In the genomic region with DNA sequence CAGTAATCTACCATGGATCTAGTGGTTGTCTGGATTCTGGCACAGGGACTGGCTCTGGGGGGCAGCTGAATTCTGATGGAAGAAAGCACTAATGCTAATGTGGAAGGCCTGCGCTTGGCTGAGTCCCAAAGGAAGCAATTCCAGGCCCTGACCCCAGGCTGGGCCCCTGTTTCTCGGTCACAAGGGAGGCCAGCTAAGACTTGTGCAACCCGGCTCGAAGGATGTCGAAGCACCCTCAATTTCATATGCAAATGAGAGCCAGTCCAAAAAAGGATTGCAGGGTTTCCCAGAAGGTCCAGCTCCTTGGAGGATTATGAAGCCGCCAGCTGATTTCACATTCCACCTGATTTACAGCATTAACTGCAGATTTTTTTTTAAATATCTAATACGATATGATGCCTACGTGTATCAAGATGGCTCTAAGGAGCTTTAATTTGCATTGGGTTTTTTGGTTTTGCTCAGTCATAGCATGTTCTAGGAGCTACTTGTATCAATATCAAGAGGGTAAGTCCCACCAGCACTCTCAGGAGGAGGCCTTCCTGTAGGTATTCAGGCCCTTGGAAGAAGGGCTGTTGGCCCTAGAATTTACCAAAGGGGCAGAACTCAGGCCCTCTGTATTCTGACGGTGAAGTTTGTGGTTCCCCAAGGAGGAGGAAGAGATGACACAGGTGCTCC, we compare ENCODE assay signal across 10 cellular contexts.
DNase-seq lines count a peak whose midpoint lies in the region; ATAC-seq and TF ChIP-seq lines count a peak whose summit lies in the region.
"Had no signal": no experiment of that assay in that cellular context is flagged by ENCODE, and none has a peak within 500 bp of the region (broad histone marks: within the 10 kb centered on the region; RNA-seq: fewer than 3 reads in every experiment).

No MANE protein-coding gene starts in this region.

- 46 to 59% (median 51%) methylated on average over 9 of the region's 9 CpGs for WGBS in ovary, 3 donors

- TF ChIP-seq EP300 in ovary (IDR thresholded peaks at IDR 0.05): no peak

- peak; percentile 61 for DNase-seq in fibroblast of the conjunctiva (ENCODE audit: low read depth)
- DNase-seq in ovary: peak; percentile 21 to 48 (median 41)
- no peak for DNase-seq in activated effector memory CD4-positive, alpha-beta T cell treated with anti-CD3 and anti-CD28 coated beads, Interleukin-2, amount 50 U/mL, for 16 hours
- DNase-seq in NCI-H2171 (lab: John Stamatoyannopoulos, UW): no peak
- DNase-seq in activated effector memory CD4-positive, alpha-beta T cell treated with Interleukin-2 at 50 U/mL for 16 hours: no peak

- intact Hi-C loops in ovary (cut with DNase I): loop anchor here in 2 of 4 donors (10.0 kb wide), 2 partner anchors 539 to 819 kb away; no protein-coding TSS in a partner anchor

- no peaks in the 10 kb centered on the region for H3K9me3 ChIP-seq in ovary

- no peaks in the 10 kb centered on the region for H3K36me3 ChIP-seq in ovary

- no peak overlapping the region for H3K4me3 ChIP-seq in ovary
- H3K4me3 ChIP-seq: skin epidermis had no signal

- H3K4me1 ChIP-seq in ovary (ENCODE audit: insufficient read depth): peaks cover 3% of the 10 kb centered on the region

- TF ChIP-seq POLR2A in ovary (IDR thresholded peaks at IDR 0.05): no peak

- H3K27me3 ChIP-seq in ovary: no peaks in the 10 kb centered on the region

- ATAC-seq in GM18499 (IDR thresholded peaks at IDR 0.05; ENCODE audit: insufficient read depth, unreplicated experiment) (peak; percentile 37), HG03108 (IDR thresholded peaks at IDR 0.05; ENCODE audit: unreplicated experiment) (peak; percentile 40), GM19452 (IDR thresholded peaks at IDR 0.05; ENCODE audit: unreplicated experiment) (no peak)

- no peak for TF ChIP-seq CTCF in ovary (IDR thresholded peaks at IDR 0.05)

- no peak overlapping the region for H3K27ac ChIP-seq in ovary
- H3K27ac ChIP-seq: skin epidermis, VCaP had no signal

Comparison
In these comparisons a context has a peak if more than half of its experiments do, and no peak if none do; other contexts are left out.
1. DNase-seq: peak in fibroblast of the conjunctiva (single experiment) and ovary (5 of 5); none in activated effector memory CD4-positive, alpha-beta T cell treated with anti-CD3 and anti-CD28 coated beads, Interleukin-2, amount 50 U/mL, for 16 hours (single experiment), NCI-H2171 (single experiment) and activated effector memory CD4-positive, alpha-beta T cell treated with Interleukin-2 at 50 U/mL for 16 hours (single experiment).